Comparison of ENCODE assay signal across 16 cellular contexts in genomic region chr12:110756611-110757010, GRCh38.
"Had no signal": no experiment of that assay in that cellular context is flagged by ENCODE, and none has a peak within 500 bp of the region (broad histone marks: within the 10 kb centered on the region; RNA-seq: fewer than 3 reads in every experiment).

No MANE protein-coding gene starts in this region.

- DNase-seq: activated CD4-positive, alpha-beta T cell treated with anti-CD3 and anti-CD28 coated beads for 36 hours; activated CD4-positive, alpha-beta T cell treated with anti-CD3 and anti-CD28 coated beads, Interleukin-2, amount 50 U/mL, for 48 hours; activated gamma-delta T cell; colonic mucosa; endodermal cell; gastrocnemius medialis; head of caudate nucleus; left ventricle myocardium superior; mucosa of descending colon; naive B cell; psoas muscle; right cardiac atrium; stimulated activated CD4-positive, alpha-beta T cell treated with anti-CD3 and anti-CD28 coated beads, Interleukin-15, amount 100 ng/mL, for 24 hours; stimulated activated CD4-positive, alpha-beta T cell treated with anti-CD3 and anti-CD28 coated beads, Interleukin-2, amount 100 ng/mL, for 48 hours; trophoblast cell had no signal

- ATAC-seq: activated CD4-positive, alpha-beta T cell treated with anti-CD3 and anti-CD28 coated beads for 36 hours; gastrocnemius medialis; left ventricle myocardium superior; mucosa of descending colon; psoas muscle; right cardiac atrium; WTC11 had no signal
